1 cellular context compared by ENCODE assay signal in genomic region chr7:35037526-35038339, GRCh38.
TF ChIP-seq lines count a peak whose summit lies in the region.

No MANE protein-coding gene starts in this region.

TF ChIP-seq in K562, 482 proteins besides CTCF, POLR2A, EP300 and RAD21 (continued from another document and continues in another):
- TF ChIP-seq, protein P1, sequence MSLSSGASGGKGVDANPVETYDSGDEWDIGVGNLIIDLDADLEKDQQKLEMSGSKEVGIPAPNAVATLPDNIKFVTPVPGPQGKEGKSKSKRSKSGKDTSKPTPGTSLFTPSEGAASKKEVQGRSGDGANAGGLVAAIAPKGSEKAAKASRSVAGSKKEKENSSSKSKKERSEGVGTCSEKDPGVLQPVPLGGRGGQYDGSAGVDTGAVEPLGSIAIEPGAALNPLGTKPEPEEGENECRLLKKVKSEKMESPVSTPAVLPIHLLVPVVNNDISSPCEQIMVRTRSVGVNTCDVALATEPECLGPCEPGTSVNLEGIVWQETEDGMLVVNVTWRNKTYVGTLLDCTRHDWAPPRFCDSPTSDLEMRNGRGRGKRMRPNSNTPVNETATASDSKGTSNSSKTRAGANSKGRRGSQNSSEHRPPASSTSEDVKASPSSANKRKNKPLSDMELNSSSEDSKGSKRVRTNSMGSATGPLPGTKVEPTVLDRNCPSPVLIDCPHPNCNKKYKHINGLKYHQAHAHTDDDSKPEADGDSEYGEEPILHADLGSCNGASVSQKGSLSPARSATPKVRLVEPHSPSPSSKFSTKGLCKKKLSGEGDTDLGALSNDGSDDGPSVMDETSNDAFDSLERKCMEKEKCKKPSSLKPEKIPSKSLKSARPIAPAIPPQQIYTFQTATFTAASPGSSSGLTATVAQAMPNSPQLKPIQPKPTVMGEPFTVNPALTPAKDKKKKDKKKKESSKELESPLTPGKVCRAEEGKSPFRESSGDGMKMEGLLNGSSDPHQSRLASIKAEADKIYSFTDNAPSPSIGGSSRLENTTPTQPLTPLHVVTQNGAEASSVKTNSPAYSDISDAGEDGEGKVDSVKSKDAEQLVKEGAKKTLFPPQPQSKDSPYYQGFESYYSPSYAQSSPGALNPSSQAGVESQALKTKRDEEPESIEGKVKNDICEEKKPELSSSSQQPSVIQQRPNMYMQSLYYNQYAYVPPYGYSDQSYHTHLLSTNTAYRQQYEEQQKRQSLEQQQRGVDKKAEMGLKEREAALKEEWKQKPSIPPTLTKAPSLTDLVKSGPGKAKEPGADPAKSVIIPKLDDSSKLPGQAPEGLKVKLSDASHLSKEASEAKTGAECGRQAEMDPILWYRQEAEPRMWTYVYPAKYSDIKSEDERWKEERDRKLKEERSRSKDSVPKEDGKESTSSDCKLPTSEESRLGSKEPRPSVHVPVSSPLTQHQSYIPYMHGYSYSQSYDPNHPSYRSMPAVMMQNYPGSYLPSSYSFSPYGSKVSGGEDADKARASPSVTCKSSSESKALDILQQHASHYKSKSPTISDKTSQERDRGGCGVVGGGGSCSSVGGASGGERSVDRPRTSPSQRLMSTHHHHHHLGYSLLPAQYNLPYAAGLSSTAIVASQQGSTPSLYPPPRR (CRISPR knock-in tag; IDR thresholded peaks at IDR 0.05; ENCODE audit: borderline replicate concordance), result no peak
- TF ChIP-seq TRIM28 (IDR thresholded peaks at IDR 0.05), result no peak; the same call in 1 of the 2 replicates
- TF ChIP-seq, protein P2, sequence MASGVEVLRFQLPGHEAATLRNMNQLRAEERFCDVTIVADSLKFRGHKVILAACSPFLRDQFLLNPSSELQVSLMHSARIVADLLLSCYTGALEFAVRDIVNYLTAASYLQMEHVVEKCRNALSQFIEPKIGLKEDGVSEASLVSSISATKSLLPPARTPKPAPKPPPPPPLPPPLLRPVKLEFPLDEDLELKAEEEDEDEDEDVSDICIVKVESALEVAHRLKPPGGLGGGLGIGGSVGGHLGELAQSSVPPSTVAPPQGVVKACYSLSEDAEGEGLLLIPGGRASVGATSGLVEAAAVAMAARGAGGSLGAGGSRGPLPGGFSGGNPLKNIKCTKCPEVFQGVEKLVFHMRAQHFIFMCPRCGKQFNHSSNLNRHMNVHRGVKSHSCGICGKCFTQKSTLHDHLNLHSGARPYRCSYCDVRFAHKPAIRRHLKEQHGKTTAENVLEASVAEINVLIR (CRISPR knock-in tag; IDR thresholded peaks at IDR 0.05), result no peak
- no peak for TF ChIP-seq ZNF311 (CRISPR knock-in tag; IDR thresholded peaks at IDR 0.05)
- TF ChIP-seq MCM3 (IDR thresholded peaks at IDR 0.05), result no peak
- no peak for TF ChIP-seq FOXJ2 (tag; IDR thresholded peaks at IDR 0.05)
- TF ChIP-seq RCOR1 (IDR thresholded peaks at IDR 0.05; ENCODE audit: borderline replicate concordance in 1 of 2, low read depth in 2 of 2, low read length in 2 of 2), result 0 out of 4 replicates have a peak, but pooled peaks of 1 of the 2 experiments have one; percentile 41
- TF ChIP-seq PCBP2 (IDR thresholded peaks at IDR 0.05; ENCODE audit: low read depth, low read length, poor library complexity, severe bottlenecking), result no peak
- 0 out of 2 replicates have a peak, but pooled peaks have one; percentile 62 for TF ChIP-seq ZNF764 (CRISPR knock-in tag; IDR thresholded peaks at IDR 0.05; ENCODE audit: low read depth)
- no peak for TF ChIP-seq KHSRP (IDR thresholded peaks at IDR 0.05)
- TF ChIP-seq USF2 (CRISPR knock-in tag; IDR thresholded peaks at IDR 0.05), result no peak
- TF ChIP-seq MTA1 (IDR thresholded peaks at IDR 0.05; ENCODE audit: borderline replicate concordance), result no peak
- TF ChIP-seq COPS2 (conservative IDR thresholded peaks at IDR 0.05), result no peak
- no peak for TF ChIP-seq RERE (CRISPR knock-in tag; IDR thresholded peaks at IDR 0.05; ENCODE audit: borderline replicate concordance)
- TF ChIP-seq, protein P3, sequence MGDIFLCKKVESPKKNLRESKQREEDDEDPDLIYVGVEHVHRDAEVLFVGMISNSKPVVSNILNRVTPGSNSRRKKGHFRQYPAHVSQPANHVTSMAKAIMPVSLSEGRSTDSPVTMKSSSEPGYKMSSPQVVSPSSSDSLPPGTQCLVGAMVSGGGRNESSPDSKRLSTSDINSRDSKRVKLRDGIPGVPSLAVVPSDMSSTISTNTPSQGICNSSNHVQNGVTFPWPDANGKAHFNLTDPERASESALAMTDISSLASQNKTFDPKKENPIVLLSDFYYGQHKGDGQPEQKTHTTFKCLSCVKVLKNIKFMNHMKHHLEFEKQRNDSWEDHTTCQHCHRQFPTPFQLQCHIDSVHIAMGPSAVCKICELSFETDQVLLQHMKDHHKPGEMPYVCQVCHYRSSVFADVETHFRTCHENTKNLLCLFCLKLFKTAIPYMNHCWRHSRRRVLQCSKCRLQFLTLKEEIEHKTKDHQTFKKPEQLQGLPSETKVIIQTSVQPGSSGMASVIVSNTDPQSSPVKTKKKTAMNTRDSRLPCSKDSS (IDR thresholded peaks at IDR 0.05; ENCODE audit: low read depth, partially characterized antibody), result no peak
- TF ChIP-seq JUN (IDR thresholded peaks at IDR 0.05; ENCODE audit: borderline replicate concordance, low read depth, low read length), result no peak
- no peak for TF ChIP-seq JUN (CRISPR knock-in tag; IDR thresholded peaks at IDR 0.05; ENCODE audit: borderline replicate concordance)
- TF ChIP-seq SIX5 (IDR thresholded peaks at IDR 0.05; ENCODE audit: borderline replicate concordance in 1 of 2, insufficient read depth in 1 of 2, low read depth in 1 of 2, low read length in 2 of 2), result no peak
- TF ChIP-seq TOE1 (IDR thresholded peaks at IDR 0.05; ENCODE audit: borderline replicate concordance), result no peak
- TF ChIP-seq TOE1 (CRISPR knock-in tag; IDR thresholded peaks at IDR 0.05; ENCODE audit: borderline replicate concordance, low read depth), result no peak
- TF ChIP-seq ZNF324 (CRISPR knock-in tag; IDR thresholded peaks at IDR 0.05), result no peak
- no peak for TF ChIP-seq ARHGAP35 (IDR thresholded peaks at IDR 0.05; ENCODE audit: partially characterized antibody)
- TF ChIP-seq EP400 (IDR thresholded peaks at IDR 0.05), result no peak
- no peak for TF ChIP-seq MEF2D (tag; conservative IDR thresholded peaks at IDR 0.05; ENCODE audit: low read depth)
- TF ChIP-seq, protein P4, sequence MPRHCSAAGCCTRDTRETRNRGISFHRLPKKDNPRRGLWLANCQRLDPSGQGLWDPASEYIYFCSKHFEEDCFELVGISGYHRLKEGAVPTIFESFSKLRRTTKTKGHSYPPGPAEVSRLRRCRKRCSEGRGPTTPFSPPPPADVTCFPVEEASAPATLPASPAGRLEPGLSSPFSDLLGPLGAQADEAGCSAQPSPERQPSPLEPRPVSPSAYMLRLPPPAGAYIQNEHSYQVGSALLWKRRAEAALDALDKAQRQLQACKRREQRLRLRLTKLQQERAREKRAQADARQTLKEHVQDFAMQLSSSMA (CRISPR knock-in tag; IDR thresholded peaks at IDR 0.05), result no peak
- TF ChIP-seq SRSF7 (optimal IDR thresholded peaks at IDR 0.05; ENCODE audit: low read depth, low read length), result no peak
- TF ChIP-seq MTA3 (IDR thresholded peaks at IDR 0.05; ENCODE audit: borderline replicate concordance), result 0 out of 2 replicates have a peak, but pooled peaks have one; percentile 62
- TF ChIP-seq, protein P5, sequence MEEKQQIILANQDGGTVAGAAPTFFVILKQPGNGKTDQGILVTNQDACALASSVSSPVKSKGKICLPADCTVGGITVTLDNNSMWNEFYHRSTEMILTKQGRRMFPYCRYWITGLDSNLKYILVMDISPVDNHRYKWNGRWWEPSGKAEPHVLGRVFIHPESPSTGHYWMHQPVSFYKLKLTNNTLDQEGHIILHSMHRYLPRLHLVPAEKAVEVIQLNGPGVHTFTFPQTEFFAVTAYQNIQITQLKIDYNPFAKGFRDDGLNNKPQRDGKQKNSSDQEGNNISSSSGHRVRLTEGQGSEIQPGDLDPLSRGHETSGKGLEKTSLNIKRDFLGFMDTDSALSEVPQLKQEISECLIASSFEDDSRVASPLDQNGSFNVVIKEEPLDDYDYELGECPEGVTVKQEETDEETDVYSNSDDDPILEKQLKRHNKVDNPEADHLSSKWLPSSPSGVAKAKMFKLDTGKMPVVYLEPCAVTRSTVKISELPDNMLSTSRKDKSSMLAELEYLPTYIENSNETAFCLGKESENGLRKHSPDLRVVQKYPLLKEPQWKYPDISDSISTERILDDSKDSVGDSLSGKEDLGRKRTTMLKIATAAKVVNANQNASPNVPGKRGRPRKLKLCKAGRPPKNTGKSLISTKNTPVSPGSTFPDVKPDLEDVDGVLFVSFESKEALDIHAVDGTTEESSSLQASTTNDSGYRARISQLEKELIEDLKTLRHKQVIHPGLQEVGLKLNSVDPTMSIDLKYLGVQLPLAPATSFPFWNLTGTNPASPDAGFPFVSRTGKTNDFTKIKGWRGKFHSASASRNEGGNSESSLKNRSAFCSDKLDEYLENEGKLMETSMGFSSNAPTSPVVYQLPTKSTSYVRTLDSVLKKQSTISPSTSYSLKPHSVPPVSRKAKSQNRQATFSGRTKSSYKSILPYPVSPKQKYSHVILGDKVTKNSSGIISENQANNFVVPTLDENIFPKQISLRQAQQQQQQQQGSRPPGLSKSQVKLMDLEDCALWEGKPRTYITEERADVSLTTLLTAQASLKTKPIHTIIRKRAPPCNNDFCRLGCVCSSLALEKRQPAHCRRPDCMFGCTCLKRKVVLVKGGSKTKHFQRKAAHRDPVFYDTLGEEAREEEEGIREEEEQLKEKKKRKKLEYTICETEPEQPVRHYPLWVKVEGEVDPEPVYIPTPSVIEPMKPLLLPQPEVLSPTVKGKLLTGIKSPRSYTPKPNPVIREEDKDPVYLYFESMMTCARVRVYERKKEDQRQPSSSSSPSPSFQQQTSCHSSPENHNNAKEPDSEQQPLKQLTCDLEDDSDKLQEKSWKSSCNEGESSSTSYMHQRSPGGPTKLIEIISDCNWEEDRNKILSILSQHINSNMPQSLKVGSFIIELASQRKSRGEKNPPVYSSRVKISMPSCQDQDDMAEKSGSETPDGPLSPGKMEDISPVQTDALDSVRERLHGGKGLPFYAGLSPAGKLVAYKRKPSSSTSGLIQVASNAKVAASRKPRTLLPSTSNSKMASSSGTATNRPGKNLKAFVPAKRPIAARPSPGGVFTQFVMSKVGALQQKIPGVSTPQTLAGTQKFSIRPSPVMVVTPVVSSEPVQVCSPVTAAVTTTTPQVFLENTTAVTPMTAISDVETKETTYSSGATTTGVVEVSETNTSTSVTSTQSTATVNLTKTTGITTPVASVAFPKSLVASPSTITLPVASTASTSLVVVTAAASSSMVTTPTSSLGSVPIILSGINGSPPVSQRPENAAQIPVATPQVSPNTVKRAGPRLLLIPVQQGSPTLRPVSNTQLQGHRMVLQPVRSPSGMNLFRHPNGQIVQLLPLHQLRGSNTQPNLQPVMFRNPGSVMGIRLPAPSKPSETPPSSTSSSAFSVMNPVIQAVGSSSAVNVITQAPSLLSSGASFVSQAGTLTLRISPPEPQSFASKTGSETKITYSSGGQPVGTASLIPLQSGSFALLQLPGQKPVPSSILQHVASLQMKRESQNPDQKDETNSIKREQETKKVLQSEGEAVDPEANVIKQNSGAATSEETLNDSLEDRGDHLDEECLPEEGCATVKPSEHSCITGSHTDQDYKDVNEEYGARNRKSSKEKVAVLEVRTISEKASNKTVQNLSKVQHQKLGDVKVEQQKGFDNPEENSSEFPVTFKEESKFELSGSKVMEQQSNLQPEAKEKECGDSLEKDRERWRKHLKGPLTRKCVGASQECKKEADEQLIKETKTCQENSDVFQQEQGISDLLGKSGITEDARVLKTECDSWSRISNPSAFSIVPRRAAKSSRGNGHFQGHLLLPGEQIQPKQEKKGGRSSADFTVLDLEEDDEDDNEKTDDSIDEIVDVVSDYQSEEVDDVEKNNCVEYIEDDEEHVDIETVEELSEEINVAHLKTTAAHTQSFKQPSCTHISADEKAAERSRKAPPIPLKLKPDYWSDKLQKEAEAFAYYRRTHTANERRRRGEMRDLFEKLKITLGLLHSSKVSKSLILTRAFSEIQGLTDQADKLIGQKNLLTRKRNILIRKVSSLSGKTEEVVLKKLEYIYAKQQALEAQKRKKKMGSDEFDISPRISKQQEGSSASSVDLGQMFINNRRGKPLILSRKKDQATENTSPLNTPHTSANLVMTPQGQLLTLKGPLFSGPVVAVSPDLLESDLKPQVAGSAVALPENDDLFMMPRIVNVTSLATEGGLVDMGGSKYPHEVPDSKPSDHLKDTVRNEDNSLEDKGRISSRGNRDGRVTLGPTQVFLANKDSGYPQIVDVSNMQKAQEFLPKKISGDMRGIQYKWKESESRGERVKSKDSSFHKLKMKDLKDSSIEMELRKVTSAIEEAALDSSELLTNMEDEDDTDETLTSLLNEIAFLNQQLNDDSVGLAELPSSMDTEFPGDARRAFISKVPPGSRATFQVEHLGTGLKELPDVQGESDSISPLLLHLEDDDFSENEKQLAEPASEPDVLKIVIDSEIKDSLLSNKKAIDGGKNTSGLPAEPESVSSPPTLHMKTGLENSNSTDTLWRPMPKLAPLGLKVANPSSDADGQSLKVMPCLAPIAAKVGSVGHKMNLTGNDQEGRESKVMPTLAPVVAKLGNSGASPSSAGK (IDR thresholded peaks at IDR 0.05), result peak; percentile 52; the same call in 1 of the 2 replicates
- TF ChIP-seq HMG20B (CRISPR knock-in tag; IDR thresholded peaks at IDR 0.05), result no peak
